23 cellular contexts compared by ENCODE assay signal in the genomic region with DNA sequence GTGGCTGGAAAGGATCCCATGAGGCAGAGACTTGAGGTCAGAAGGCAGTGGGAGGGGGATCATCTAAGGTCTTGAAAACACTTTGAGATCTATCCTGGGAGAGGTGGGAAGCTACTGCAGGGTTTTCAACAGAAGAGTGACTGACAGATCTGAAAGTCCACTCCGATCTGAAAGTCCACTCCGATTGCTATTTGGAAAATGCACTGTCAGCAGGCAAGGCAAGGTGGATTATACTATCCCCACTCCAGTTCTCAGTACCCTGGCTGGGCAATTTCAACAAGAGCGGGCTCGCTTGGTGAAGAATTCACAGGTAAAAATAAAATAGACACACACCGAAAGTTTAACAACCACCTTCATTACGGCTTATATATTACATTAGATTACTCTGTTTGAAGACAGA. TPM values are rescaled to one million over a fixed set of nuclear protein-coding genes. Genes with fewer than 3 reads are reported as not detected.
"Had no signal": no experiment of that assay in that cellular context is flagged by ENCODE, and none has a peak within 500 bp of the region (broad histone marks: within the 10 kb centered on the region; RNA-seq: fewer than 3 reads in every experiment).

No MANE protein-coding gene starts in this region.

- H3K9me3 ChIP-seq: body of pancreas, mucosa of descending colon, tibial nerve had no signal

- H3K36me3 ChIP-seq: tibial nerve had no signal

- ATAC-seq: activated CD4-positive, CD25-positive, alpha-beta regulatory T cell treated with anti-CD3 and anti-CD28 coated beads, Interleukin-2, amount 50 U/mL, for 24 hours; activated CD8-positive, alpha-beta memory T cell treated with anti-CD3 and anti-CD28 coated beads, Interleukin-2, amount 10 ng/mL, durations not matched to agents 7 days and 5 days; activated CD8-positive, alpha-beta T cell treated with anti-CD3 and anti-CD28 coated beads for 36 hours; body of pancreas; foreskin keratinocyte; mucosa of descending colon had no signal

- H3K27ac ChIP-seq: body of pancreas, foreskin keratinocyte, tibial nerve, VCaP had no signal

- DNase-seq: activated CD4-positive, alpha-beta T cell treated with anti-CD3 and anti-CD28 coated beads, Interleukin-2, amount 10 ng/mL, durations not matched to agents 7 days and 5 days; activated CD8-positive, alpha-beta memory T cell treated with anti-CD3 and anti-CD28 coated beads, Interleukin-2, amount 10 ng/mL, durations not matched to agents 7 days and 5 days; activated CD8-positive, alpha-beta T cell treated with anti-CD3 and anti-CD28 coated beads for 36 hours; activated effector memory CD4-positive, alpha-beta T cell treated with anti-CD3 and anti-CD28 coated beads, Interleukin-2, amount 50 U/mL, for 16 hours; activated naive CD4-positive, alpha-beta T cell treated with anti-CD3 and anti-CD28 coated beads, Interleukin-2, amount 10 ng/mL, durations not matched to agents 7 days and 5 days; activated T-cell treated with anti-CD3 and anti-CD28 coated beads for 4 hours; effector CD4-positive, alpha-beta T cell; erythroblast; foreskin keratinocyte; mesendoderm; nephron progenitor cell; retina; stimulated activated CD4-positive, alpha-beta T cell treated with anti-CD3 and anti-CD28 coated beads, Interleukin-1b, Interleukin-23, amount 100 ng/mL, for 48 hours; SW 1271 had no signal

- H3K4me3 ChIP-seq: body of pancreas, mucosa of descending colon, skin epidermis, tibial nerve had no signal

- FAIRE-seq: endometrium, islet of Langerhans, urothelium cell line had no signal

- H3K4me1 ChIP-seq: body of pancreas, foreskin keratinocyte had no signal

- H3K27me3 ChIP-seq: body of pancreas, tibial nerve had no signal

RNA-seq across cellular contexts. Expression of gene C1QTNF7, which starts 42.3 kb away (rescaled TPM):
- total RNA-seq: activated CD4-positive, alpha-beta T cell treated with anti-CD3 and anti-CD28 coated beads, Interleukin-2, amount 10 ng/mL, durations not matched to agents 7 days and 5 days; activated CD8-positive, alpha-beta memory T cell treated with anti-CD3 and anti-CD28 coated beads, Interleukin-2, amount 10 ng/mL, durations not matched to agents 7 days and 5 days; activated CD8-positive, alpha-beta T cell treated with anti-CD3 and anti-CD28 coated beads for 36 hours; foreskin keratinocyte had no signal
- polyA plus RNA-seq: foreskin keratinocyte had no signal
